22 cellular contexts compared by ENCODE assay signal in the genomic region with DNA sequence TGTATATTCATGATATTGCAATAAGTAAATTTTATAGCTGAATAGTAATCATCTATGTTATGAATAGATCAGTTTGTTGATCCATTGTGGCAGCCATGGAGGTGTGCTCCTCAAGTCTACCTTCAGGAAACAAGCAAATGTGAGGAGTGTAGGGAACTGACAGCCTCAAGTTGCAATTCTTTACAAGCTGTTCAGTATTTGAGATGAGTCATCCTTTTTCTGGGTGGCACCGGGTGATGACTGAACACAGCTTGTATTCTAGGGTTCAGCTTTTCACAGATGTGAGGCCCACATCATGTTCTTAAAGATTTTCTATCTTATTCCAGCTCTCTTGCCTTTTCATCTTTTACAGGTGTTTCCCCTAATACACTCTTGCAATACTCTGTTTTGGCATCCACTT.
DNase-seq lines count a peak whose midpoint lies in the region; ATAC-seq and TF ChIP-seq lines count a peak whose summit lies in the region.
"Had no signal": no experiment of that assay in that cellular context is flagged by ENCODE, and none has a peak within 500 bp of the region (broad histone marks: within the 10 kb centered on the region; RNA-seq: fewer than 3 reads in every experiment).

No MANE protein-coding gene starts in this region.

- ATAC-seq in HG02678 (IDR thresholded peaks at IDR 0.05; ENCODE audit: unreplicated experiment) (no peak), sciatic nerve (no peak)
- ATAC-seq: activated CD8-positive, alpha-beta T cell treated with anti-CD3 and anti-CD28 coated beads, Interleukin-2, amount 10 ng/mL, durations not matched to agents 7 days and 5 days; activated T-cell treated with anti-CD3 and anti-CD28 coated beads, Interleukin-2, amount 50 U/mL, for 4 hours; left colon had no signal

- intact Hi-C loops in sciatic nerve (cut with DNase I): no loop called here

- TF ChIP-seq CTCF in choroid plexus epithelial cell (conservative IDR thresholded peaks at IDR 0.05; ENCODE audit: low read depth, low read length): no peak

- DNase-seq in DMS 273 (lab: John Stamatoyannopoulos, UW; ENCODE audit: unreplicated experiment): peak; percentile 0
- DNase-seq in DMS 273 treated with DMSO at 0.1 percent for 48 hours (lab: John Stamatoyannopoulos, UW): no peak
- peak; percentile 26 for DNase-seq in NCI-H460 (ENCODE audit: extremely low read depth, low read depth)
- DNase-seq in choroid plexus epithelial cell (ENCODE audit: low read depth): peak; percentile 13
- peak; percentile 0 for DNase-seq in putamen (ENCODE audit: low spot score)
- DNase-seq in GDM1 (lab: John Stamatoyannopoulos, UW): no peak
- no peak for DNase-seq in sciatic nerve (ENCODE audit: low spot score)
- DNase-seq: activated CD8-positive, alpha-beta T cell treated with anti-CD3 and anti-CD28 coated beads, Interleukin-2, amount 10 ng/mL, durations not matched to agents 7 days and 5 days; activated naive CD4-positive, alpha-beta T cell treated with anti-CD3 and anti-CD28 coated beads for 36 hours; activated T-cell treated with anti-CD3 and anti-CD28 coated beads, Interleukin-2, amount 50 U/mL, for 4 hours; aorta; colonic mucosa; HFFc6; left colon; NCI-H1105 treated with DMSO at 0.1 percent for 48 hours; NCI-H2081 treated with DMSO at 0.1 percent for 48 hours; SK-N-SH; stimulated activated naive CD4-positive, alpha-beta T cell treated with Interleukin-2 at 50 U/mL for 16 hours; T1000; trophoblast cell had no signal

- no peak overlapping the region for H3K4me3 ChIP-seq in choroid plexus epithelial cell (ENCODE audit: low read depth, low read length)
- H3K4me3 ChIP-seq: BLaER1 treated with 17β-estradiol and CSF1 and Interleukin-3, amounts not matched to agents 10 nM and 100 nM; colonic mucosa had no signal

Comparison
In these comparisons a context has a peak if more than half of its experiments do, and no peak if none do; other contexts are left out.
1. DNase-seq: peak in DMS 273 (single experiment), NCI-H460 (single experiment), choroid plexus epithelial cell (single experiment) and putamen (single experiment); none in DMS 273 treated with DMSO at 0.1 percent for 48 hours (single experiment), GDM1 (single experiment) and sciatic nerve (single experiment).